In the genomic region with DNA sequence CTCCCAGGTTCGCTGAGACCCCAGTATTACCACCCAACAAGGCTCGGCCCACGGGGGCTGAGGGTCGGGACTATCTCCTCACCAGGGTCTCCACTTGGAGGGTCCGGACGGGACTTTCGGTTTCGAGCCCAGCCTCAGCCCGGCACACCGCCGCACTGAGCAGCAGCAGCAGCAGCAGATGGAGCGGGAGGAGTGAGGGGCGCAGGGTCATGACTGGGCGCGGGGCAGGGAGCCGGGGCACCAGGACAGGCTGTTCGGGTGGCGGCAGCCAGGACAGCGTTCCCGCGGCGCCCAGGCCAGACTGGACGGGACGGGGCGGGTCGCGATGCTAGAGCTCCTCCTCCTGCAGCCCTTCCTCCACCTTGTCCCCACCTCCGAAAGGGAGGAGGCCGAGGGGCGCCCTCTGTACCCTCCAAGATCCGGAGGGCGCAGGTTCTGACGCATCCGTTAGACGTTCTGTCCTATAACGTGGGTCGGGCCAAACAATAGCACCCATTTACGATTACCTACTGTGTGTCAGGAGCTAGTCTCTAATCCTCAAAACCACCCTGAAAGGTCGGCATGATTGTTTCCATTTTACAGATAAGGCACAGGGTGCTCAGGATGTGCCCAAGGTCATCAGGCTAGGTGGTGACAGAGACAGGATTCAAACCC, we compare ENCODE assay signal across 8 cellular contexts. TPM values are rescaled to one million over a fixed set of nuclear protein-coding genes. Genes with fewer than 3 reads are reported as not detected.
DNase-seq lines count a peak whose midpoint lies in the region; ATAC-seq lines count a peak whose summit lies in the region.

A gene (minus strand): TSS at position 275 of the 654 bp plus-strand sequence. CDS start 64 bp downstream, at position 211.

- no peak within 1 kb of the TSS for H4K5ac ChIP-seq in mesendoderm (ENCODE audit: low read length)

- H3K36me3 ChIP-seq in BLaER1 treated with 17β-estradiol and CSF1 and Interleukin-3, amounts not matched to agents 10 nM and 100 nM: peaks cover 33 to 78% (median 69%) of the 10 kb centered on the region in 11 experiments
- H3K36me3 ChIP-seq in HUES64 (ENCODE audit: insufficient read depth, low read length) (peaks cover 61% of the 10 kb centered on the region), mesendoderm (ENCODE audit: control insufficient read depth, insufficient read depth, low read length) (peaks cover 6% of the 10 kb centered on the region)

- ATAC-seq in GM19463 (IDR thresholded peaks at IDR 0.05; ENCODE audit: unreplicated experiment): peak; percentile 78

- no peak within 1 kb of the TSS for H2BK120ac ChIP-seq in mesendoderm (ENCODE audit: low read depth, low read length)

- H3K4me3 ChIP-seq in BLaER1 treated with 17β-estradiol and CSF1 and Interleukin-3, amounts not matched to agents 10 nM and 100 nM: peak within 1 kb of the TSS; percentile 82 to 96 (median 90)
- H3K4me3 ChIP-seq in HUES64 (ENCODE audit: low read length): peak within 1 kb of the TSS; percentile 76
- H3K4me3 ChIP-seq in mesendoderm (ENCODE audit: low read length): peak within 1 kb of the TSS; percentile 63

- H3K79me1 ChIP-seq in mesendoderm (ENCODE audit: low read length): peaks cover 3% of the 10 kb centered on the region

- H2BK15ac ChIP-seq in mesendoderm (replicated peaks; ENCODE audit: low read depth): no peak within 1 kb of the TSS

- H3K56ac ChIP-seq in mesendoderm (ENCODE audit: low read length): peak within 1 kb of the TSS; percentile 94

- H3K9me3 ChIP-seq in BLaER1 treated with 17β-estradiol and CSF1 and Interleukin-3, amounts not matched to agents 10 nM and 100 nM (replicated peaks in 1 of 11): no peaks in the 10 kb centered on the region
- H3K9me3 ChIP-seq in HUES64 (ENCODE audit: insufficient read depth, low read depth, low read length): no peaks in the 10 kb centered on the region

- peak within 1 kb of the TSS; percentile 79 to 94 (median 87) for H3K4me2 ChIP-seq in BLaER1 treated with 17β-estradiol and CSF1 and Interleukin-3, amounts not matched to agents 10 nM and 100 nM
- H3K4me2 ChIP-seq in mesendoderm (ENCODE audit: low read length): peak within 1 kb of the TSS; percentile 87

- H3K4ac ChIP-seq in mesendoderm (ENCODE audit: low read depth, low read length): peak within 1 kb of the TSS; percentile 57

- WGBS in HUES64: 73% methylated on average over 39 of the region's 39 CpGs
- WGBS in mesendoderm (ENCODE audit: extremely low coverage, insufficient coverage, low lambda C conversion rate): no CpG with 5 or more reads among the region's 39 CpGs

- H2AK5ac ChIP-seq in mesendoderm (ENCODE audit: low read length): no peak within 1 kb of the TSS

- H3K18ac ChIP-seq in mesendoderm (ENCODE audit: low read length): peak within 1 kb of the TSS; percentile 54

- H3K79me2 ChIP-seq in mesendoderm (ENCODE audit: control insufficient read depth, insufficient read depth, low read length): peaks cover 4% of the 10 kb centered on the region

- no peaks in the 10 kb centered on the region for H3K27me3 ChIP-seq in BLaER1 treated with 17β-estradiol and CSF1 and Interleukin-3, amounts not matched to agents 10 nM and 100 nM
- no peaks in the 10 kb centered on the region for H3K27me3 ChIP-seq in HUES64 (ENCODE audit: insufficient read depth, low read length)
- no peaks in the 10 kb centered on the region for H3K27me3 ChIP-seq in mesendoderm (ENCODE audit: insufficient read depth, low read length, poor library complexity)

- no peak within 1 kb of the TSS for H2BK5ac ChIP-seq in mesendoderm (ENCODE audit: low read length)

- H3K23ac ChIP-seq in mesendoderm (ENCODE audit: low read length): no peak within 1 kb of the TSS

- H3K9ac ChIP-seq in BLaER1 treated with 17β-estradiol and CSF1 and Interleukin-3, amounts not matched to agents 10 nM and 100 nM: peak within 1 kb of the TSS; percentile 81 to 92 (median 86)
- H3K9ac ChIP-seq in HUES64 (ENCODE audit: low read depth, low read length): peak within 1 kb of the TSS; percentile 90
- peak within 1 kb of the TSS; percentile 95 for H3K9ac ChIP-seq in mesendoderm (ENCODE audit: low read length)

- H3K4me1 ChIP-seq in BLaER1 treated with 17β-estradiol and CSF1 and Interleukin-3, amounts not matched to agents 10 nM and 100 nM: peaks cover 15 to 27% (median 20%) of the 10 kb centered on the region in 10 experiments
- H3K4me1 ChIP-seq in HUES64 (ENCODE audit: insufficient read depth, low read length): no peaks in the 10 kb centered on the region
- peaks cover 3% of the 10 kb centered on the region for H3K4me1 ChIP-seq in mesendoderm (ENCODE audit: control insufficient read depth, low read depth, low read length)

- no peak within 1 kb of the TSS for H4K8ac ChIP-seq in mesendoderm (ENCODE audit: low read depth, low read length)

- peak within 1 kb of the TSS; percentile 17 to 88 (median 81); a peak in 21 of 22 replicates for H3K27ac ChIP-seq in BLaER1 treated with 17β-estradiol and CSF1 and Interleukin-3, amounts not matched to agents 10 nM and 100 nM
- H3K27ac ChIP-seq in HUES64 (ENCODE audit: low read depth, low read length) (no peak within 1 kb of the TSS), mesendoderm (ENCODE audit: low read depth, low read length) (no peak within 1 kb of the TSS)

- DNase-seq in activated CD4-positive, alpha-beta T cell treated with anti-CD3 and anti-CD28 coated beads, Interleukin-2, amount 50 U/mL, for 48 hours: peak; percentile 78
- peak; percentile 64 for DNase-seq in effector CD8-positive, alpha-beta T cell (lab: John Stamatoyannopoulos, UW)
- DNase-seq in mesendoderm: peak; percentile 80
- DNase-seq in stimulated activated CD8-positive, alpha-beta memory T cell treated with anti-CD3 and anti-CD28 coated beads, Interleukin-2, amount 100 ng/mL, for 1 hour (ENCODE audit: low read depth in 2 of 2): peak; percentile 50 to 63
- no peak for DNase-seq in NCI-H524 (lab: John Stamatoyannopoulos, UW)

- H4K20me1 ChIP-seq in BLaER1 treated with 17β-estradiol and CSF1 and Interleukin-3, amounts not matched to agents 10 nM and 100 nM: peaks cover 0 to 52% (median 7%) of the 10 kb centered on the region in 11 experiments; a peak in 10 of 22 replicates

RNA-seq across cellular contexts. Expression of the gene that starts here (rescaled TPM):
- polyA plus RNA-seq in HUES64 (2013, experiment 1 of 2): 25.8 TPM
- polyA plus RNA-seq in HUES64 (2013, experiment 2 of 2): 17.8 TPM
- 116 TPM for polyA plus RNA-seq in mesendoderm (2013, experiment 1 of 2)
- polyA plus RNA-seq in mesendoderm (2013, experiment 2 of 2): 111 TPM

Comparison
In these comparisons a context has a peak if more than half of its experiments do, and no peak if none do; other contexts are left out.
1. H3K27ac ChIP-seq: peak in BLaER1 treated with 17β-estradiol and CSF1 and Interleukin-3, amounts not matched to agents 10 nM and 100 nM (11 of 11); none in HUES64 (single experiment) and mesendoderm (single experiment).
2. DNase-seq: peak in activated CD4-positive, alpha-beta T cell treated with anti-CD3 and anti-CD28 coated beads, Interleukin-2, amount 50 U/mL, for 48 hours (2 of 2), effector CD8-positive, alpha-beta T cell (single experiment), mesendoderm (single experiment) and stimulated activated CD8-positive, alpha-beta memory T cell treated with anti-CD3 and anti-CD28 coated beads, Interleukin-2, amount 100 ng/mL, for 1 hour (2 of 2); none in NCI-H524 (0 of 2).
3. Peak in every context shown above with its lines, with median percentiles within 50 percentile points of each other: H3K4me3 ChIP-seq and H3K9ac ChIP-seq.